Comparison of ENCODE assay signal across 8 cellular contexts in genomic region chr22:41619979-41620645, GRCh38. TPM values are rescaled to one million over a fixed set of nuclear protein-coding genes. Genes with fewer than 3 reads are reported as not detected.
DNase-seq lines count a peak whose midpoint lies in the region; ATAC-seq and TF ChIP-seq lines count a peak whose summit lies in the region.

No MANE protein-coding gene starts in this region.

- CTCF ChIA-PET in A673 (lab: Charles Lee): no interaction called here

- H3K9me3 Mint-ChIP-seq in stimulated activated naive CD8-positive, alpha-beta T cell treated with anti-CD3 and anti-CD28 coated beads, Interleukin-15, amount 100 ng/mL, for 72 hours: no peaks in the 10 kb centered on the region

- H3K9me3 ChIP-seq in A673 (ENCODE audit: low read depth, low read length, poor library complexity, severe bottlenecking): no peaks in the 10 kb centered on the region
- no peaks in the 10 kb centered on the region for H3K9me3 ChIP-seq in effector memory CD4-positive, alpha-beta T cell (ENCODE audit: control insufficient read depth, low read length)
- H3K9me3 ChIP-seq in mucosa of rectum (ENCODE audit: control insufficient read depth in 2 of 2, low read length in 2 of 2): no peaks in the 10 kb centered on the region

- H3K4me1 ChIP-seq in A673 (ENCODE audit: insufficient read depth, low read length, poor library complexity, severe bottlenecking): peaks cover 19% of the 10 kb centered on the region
- H3K4me1 ChIP-seq in effector memory CD4-positive, alpha-beta T cell (ENCODE audit: control insufficient read depth, insufficient read depth, low read length, poor library complexity, severe bottlenecking): peaks cover 24% of the 10 kb centered on the region
- peaks cover 20 to 25% of the 10 kb centered on the region in 2 donors for H3K4me1 ChIP-seq in mucosa of rectum (ENCODE audit: control insufficient read depth in 2 of 2, insufficient read depth in 2 of 2, low read length in 2 of 2)

- H3K36me3 ChIP-seq in A673 (ENCODE audit: insufficient read depth, low read length, poor library complexity, severe bottlenecking) (peaks cover 28% of the 10 kb centered on the region), mucosa of rectum (ENCODE audit: control insufficient read depth in 2 of 2, insufficient read depth in 2 of 2, low read length in 2 of 2) (peaks cover 2 to 12% of the 10 kb centered on the region in 2 donors)
- peaks cover 10% of the 10 kb centered on the region for H3K36me3 ChIP-seq in effector memory CD4-positive, alpha-beta T cell (ENCODE audit: control insufficient read depth, insufficient read depth, low read length)

- TF ChIP-seq CTCF in A673 (conservative IDR thresholded peaks at IDR 0.05; ENCODE audit: low read depth, low read length): no peak

- ATAC-seq in GM18517 (IDR thresholded peaks at IDR 0.05; ENCODE audit: unreplicated experiment): peak; percentile 8
- ATAC-seq in stimulated activated naive CD8-positive, alpha-beta T cell treated with anti-CD3 and anti-CD28 coated beads, Interleukin-15, amount 100 ng/mL, for 72 hours: peak; percentile 53

- H3K27me3 ChIP-seq in A673 (replicated peaks; ENCODE audit: insufficient read depth, low read depth, low read length, poor library complexity): no peaks in the 10 kb centered on the region
- H3K27me3 ChIP-seq in effector memory CD4-positive, alpha-beta T cell (replicated peaks; ENCODE audit: control insufficient read depth, insufficient read depth, low read length, poor library complexity, severe bottlenecking): no peaks in the 10 kb centered on the region
- H3K27me3 ChIP-seq in mucosa of rectum (ENCODE audit: control insufficient read depth in 2 of 2, insufficient read depth in 2 of 2, low read length in 2 of 2): no peaks in the 10 kb centered on the region

- H3K4me3 ChIP-seq in A673 (ENCODE audit: low read depth, low read length, poor library complexity, severe bottlenecking): peak overlapping the region; percentile 88
- peak overlapping the region; percentile 96 for H3K4me3 ChIP-seq in effector memory CD4-positive, alpha-beta T cell (ENCODE audit: insufficient read depth, low read depth, low read length, poor library complexity, severe bottlenecking)
- peak overlapping the region; percentile 84 to 93 for H3K4me3 ChIP-seq in mucosa of rectum (ENCODE audit: low read length in 2 of 2)

- POLR2A ChIA-PET in A673 (lab: Charles Lee; ENCODE audit: low non-redundant PET): interaction anchor here (0.6 kb wide), 1 partner anchor 299 kb away, joined by 3 read pairs; no protein-coding TSS in a partner anchor

- H3K27ac ChIP-seq in A673 (ENCODE audit: low read depth, low read length, poor library complexity, severe bottlenecking) (peak overlapping the region; percentile 98), mucosa of rectum (ENCODE audit: low read depth in 2 of 2, low read length in 2 of 2) (peak overlapping the region; percentile 89 to 98)
- H3K27ac ChIP-seq in effector memory CD4-positive, alpha-beta T cell (ENCODE audit: insufficient read depth, low read length, poor library complexity, severe bottlenecking): peak overlapping the region; percentile 100

- H3K4me3 Mint-ChIP-seq in stimulated activated naive CD8-positive, alpha-beta T cell treated with anti-CD3 and anti-CD28 coated beads, Interleukin-15, amount 100 ng/mL, for 72 hours: peak overlapping the region; percentile 92 to 95

- peak; percentile 42 for DNase-seq in A673 (ENCODE audit: low spot score)
- peak; percentile 51 for DNase-seq in LoVo (ENCODE audit: low spot score)
- peak; percentile 39 for DNase-seq in activated CD4-positive, alpha-beta T cell treated with anti-CD3 and anti-CD28 coated beads, Interleukin-2, amount 50 U/mL, for 1 hour
- DNase-seq in effector memory CD4-positive, alpha-beta T cell: peak; percentile 5 to 21 (median 13)
- DNase-seq in stimulated activated naive CD8-positive, alpha-beta T cell treated with anti-CD3 and anti-CD28 coated beads, Interleukin-15, amount 100 ng/mL, for 72 hours: peak; percentile 51 to 67
- no peak for DNase-seq in putamen (ENCODE audit: low spot score)

- peaks cover 55% of the 10 kb centered on the region for H3K4me1 Mint-ChIP-seq in stimulated activated naive CD8-positive, alpha-beta T cell treated with anti-CD3 and anti-CD28 coated beads, Interleukin-15, amount 100 ng/mL, for 72 hours

- no TSS peak for BruUV-seq in A673 (replicated peaks; lab: Mats Ljungman, UMichigan)

- intact Hi-C loops in A673 (cut with micrococcal nuclease; ENCODE audit: unreplicated experiment): no loop called here

- H3K27ac Mint-ChIP-seq in stimulated activated naive CD8-positive, alpha-beta T cell treated with anti-CD3 and anti-CD28 coated beads, Interleukin-15, amount 100 ng/mL, for 72 hours: peak overlapping the region; percentile 98 to 99

- no peaks in the 10 kb centered on the region for H3K27me3 Mint-ChIP-seq in stimulated activated naive CD8-positive, alpha-beta T cell treated with anti-CD3 and anti-CD28 coated beads, Interleukin-15, amount 100 ng/mL, for 72 hours

- peak overlapping the region; percentile 94 to 97 for H3K9ac ChIP-seq in mucosa of rectum (ENCODE audit: low read depth in 1 of 2, low read length in 2 of 2)

RNA-seq across cellular contexts. Expression of gene DESI1, which starts 0.7 kb away (rescaled TPM):
- total RNA-seq in A673 (2021): 44.0 and 47.6 TPM in 2 replicates

RNA-seq across cellular contexts. Expression of gene XRCC6, which starts 1.0 kb away (rescaled TPM):
- 545 and 558 TPM in 2 replicates for total RNA-seq in A673 (2021)

RNA-seq across cellular contexts. Expression of gene PMM1, which starts 30.5 kb away (rescaled TPM):
- 26.8 and 30.5 TPM in 2 replicates for total RNA-seq in A673 (2021)

RNA-seq across cellular contexts. Expression of gene CSDC2, which starts 59.3 kb away (rescaled TPM):
- 1.8 and 2.6 TPM in 2 replicates for total RNA-seq in A673 (2021)
